8 cellular contexts compared by ENCODE assay signal in genomic region chr2:110157153-110157793, GRCh38. TPM values are rescaled to one million over a fixed set of nuclear protein-coding genes. Genes with fewer than 3 reads are reported as not detected.
DNase-seq lines count a peak whose midpoint lies in the region; ATAC-seq, FAIRE-seq and TF ChIP-seq lines count a peak whose summit lies in the region.

No MANE protein-coding gene starts in this region.

- peaks cover 2% of the 10 kb centered on the region for H3K9me3 ChIP-seq in endothelial cell of umbilical vein (replicated peaks; ENCODE audit: control insufficient read depth, insufficient read depth, low read length)

- intact Hi-C loops in endothelial cell of umbilical vein (cut with micrococcal nuclease) = loop anchor here (1.0 kb wide), 1 partner anchor 41 kb away; no protein-coding TSS in a partner anchor

- no TSS peak for BruUV-seq in endothelial cell of umbilical vein (replicated peaks; lab: Mats Ljungman, UMichigan)

- H3K4me2 ChIP-seq in endothelial cell of umbilical vein (ENCODE audit: insufficient read depth, low read length) = peak overlapping the region; percentile 59

- peaks cover 0 to 3% of the 10 kb centered on the region in 2 experiments for H3K36me3 ChIP-seq in endothelial cell of umbilical vein (ENCODE audit: control insufficient read depth in 2 of 2, extremely low read depth in 1 of 2, insufficient read depth in 2 of 2, low read length in 2 of 2)

- peak overlapping the region; percentile 82 for H3K27ac ChIP-seq in endothelial cell of umbilical vein (ENCODE audit: insufficient read depth, low read depth, low read length)

- in situ Hi-C loops in SK-MEL-5 (cut with HindIII; ENCODE audit: low pct_unique_long_range_greater_than_20kb, low sequenced_read_pairs) = no loop called here

- TF ChIP-seq POLR2A in endothelial cell of umbilical vein (IDR thresholded peaks at IDR 0.05; ENCODE audit: low read depth, low read length) = no peak

- H3K9ac ChIP-seq in endothelial cell of umbilical vein (replicated peaks; ENCODE audit: extremely low read depth, insufficient read depth, low read length) = peak overlapping the region; percentile 42

- no peaks in the 10 kb centered on the region for H3K79me2 ChIP-seq in endothelial cell of umbilical vein (ENCODE audit: control insufficient read depth, insufficient read depth, low read length)

- H3K27me3 ChIP-seq in endothelial cell of umbilical vein (ENCODE audit: control insufficient read depth in 2 of 2, insufficient read depth in 2 of 2, low read length in 2 of 2) = no peaks in the 10 kb centered on the region

- H3K4me3 ChIP-seq in endothelial cell of umbilical vein (replicated peaks in 1 of 3; ENCODE audit: insufficient read depth in 1 of 3, low read depth in 1 of 3, low read length in 3 of 3) = no peak overlapping the region

- ATAC-seq in GM19324 (IDR thresholded peaks at IDR 0.05; ENCODE audit: low FRiP score, unreplicated experiment) (peak; percentile 72), HG02938 (IDR thresholded peaks at IDR 0.05; ENCODE audit: unreplicated experiment) (no peak)

- DNase-seq in D341Med (ENCODE audit: low spot score) (peak; percentile 38), Kasumi-1 (lab: John Stamatoyannopoulos, UW) (peak; percentile 75 to 79), SK-MEL-5 (ENCODE audit: low read depth, low spot score) (peak; percentile 67), endothelial cell of umbilical vein (ENCODE audit: low read depth, low spot score) (peak; percentile 78), middle frontal gyrus (ENCODE audit: extremely low spot score, low spot score) (peak; percentile 56), C1 segment of cervical spinal cord (lab: John Stamatoyannopoulos, UW) (no peak)

- no peaks in the 10 kb centered on the region for H3K9me1 ChIP-seq in endothelial cell of umbilical vein (replicated peaks; ENCODE audit: control insufficient read depth, extremely low read depth, insufficient read depth, low read length)

- POLR2A ChIA-PET in endothelial cell of umbilical vein (lab: Charles Lee) = interaction anchor here (0.9 kb wide), 1 partner anchor 56 kb away, joined by 5 read pairs; no protein-coding TSS in a partner anchor

- H3K4me1 ChIP-seq in endothelial cell of umbilical vein (ENCODE audit: control insufficient read depth, extremely low read depth, insufficient read depth, low read length) = peaks cover 29% of the 10 kb centered on the region

- H2AFZ ChIP-seq in endothelial cell of umbilical vein (ENCODE audit: low read depth, low read length) = peak overlapping the region; percentile 92

- CTCF ChIA-PET in endothelial cell of umbilical vein (lab: Charles Lee) = interaction anchor here (0.6 to 3.2 kb wide), 13 partner anchors 10 to 598 kb away, joined by 3 to 29 read pairs (median 4); partner anchors contain the start of gene MALL

- no peaks in the 10 kb centered on the region for H4K20me1 ChIP-seq in endothelial cell of umbilical vein (replicated peaks; ENCODE audit: control insufficient read depth, extremely low read depth, insufficient read depth, low read length)

- TF ChIP-seq CTCF in endothelial cell of umbilical vein (IDR thresholded peaks at IDR 0.05; ENCODE audit: extremely low read depth in 1 of 2, insufficient read depth in 1 of 2, low read depth in 1 of 2, low read length in 2 of 2) = peak; percentile 68 to 74

- dilution Hi-C loops in endothelial cell of umbilical vein (cut with MboI; ENCODE audit: extremely low pct_ligation_motif_present, low sequenced_read_pairs) = no loop called here

- FAIRE-seq in endothelial cell of umbilical vein (lab: Jason Lieb, UNC) = peak; percentile 57

TF ChIP-seq in endothelial cell of umbilical vein, 7 proteins besides CTCF, POLR2A, EP300 and RAD21:
- TF ChIP-seq MYC (IDR thresholded peaks at IDR 0.05; ENCODE audit: low read depth, low read length) (no peak), EZH2 (IDR thresholded peaks at IDR 0.05; ENCODE audit: borderline replicate concordance, low read depth, low read length, severe bottlenecking) (no peak), FOS (IDR thresholded peaks at IDR 0.05; ENCODE audit: borderline replicate concordance, insufficient read depth, low read length) (no peak), JUN (IDR thresholded peaks at IDR 0.05; ENCODE audit: borderline replicate concordance, insufficient read depth, insufficient read length, low read depth) (no peak), MAX (IDR thresholded peaks at IDR 0.05; ENCODE audit: insufficient read depth, insufficient read length) (no peak), POLR2AphosphoS5 (IDR thresholded peaks at IDR 0.05; ENCODE audit: insufficient read depth, low read depth, low read length) (no peak), GATA2 (IDR thresholded peaks at IDR 0.05; ENCODE audit: insufficient read depth, insufficient read length, low read depth, low read length) (no peak)

RNA-seq across cellular contexts. Expression of gene MALL, which starts 41.7 kb away (rescaled TPM):
- total RNA-seq in SK-MEL-5 (2014; rRNA removed; shearing (Covaris generic)) = not detected in 2 replicates
- not detected in 2 replicates for polyA plus RNA-seq in SK-MEL-5 (2015; cell fraction: cytosol; rRNA removed)
- polyA plus RNA-seq in SK-MEL-5 (2015; cell fraction: nucleus; rRNA removed) = not detected in 2 replicates
- 104 and 114 TPM in 2 replicates for total RNA-seq in endothelial cell of umbilical vein
- 26.3 and 31.5 TPM in 2 replicates for polyA plus RNA-seq in endothelial cell of umbilical vein
- 28.8 and 29.6 TPM in 2 replicates for polyA plus RNA-seq in endothelial cell of umbilical vein (2011; cell fraction: cytosol; rRNA removed)
- 11.2 and 12.9 TPM in 2 replicates for polyA plus RNA-seq in endothelial cell of umbilical vein (2011; cell fraction: nucleus; rRNA removed)
- 34.5 and 67.0 TPM in 2 replicates for polyA plus RNA-seq in endothelial cell of umbilical vein (2012)
- polyA minus RNA-seq in endothelial cell of umbilical vein = 23.2 and 26.4 TPM in 2 replicates
- polyA minus RNA-seq in endothelial cell of umbilical vein (2011; cell fraction: cytosol; rRNA and poly(A)+ RNA removed) = not detected
- 6.7 and 7.4 TPM in 2 replicates for polyA minus RNA-seq in endothelial cell of umbilical vein (2011; cell fraction: nucleus; rRNA and poly(A)+ RNA removed)

RNA-seq across cellular contexts. Expression of gene NPHP1, which starts 47.5 kb away (rescaled TPM):
- 2.6 TPM in 2 replicates for total RNA-seq in SK-MEL-5 (2014; rRNA removed; shearing (Covaris generic))
- 0.16 and 0.54 TPM in 2 replicates for polyA plus RNA-seq in SK-MEL-5 (2015; cell fraction: cytosol; rRNA removed)
- polyA plus RNA-seq in SK-MEL-5 (2015; cell fraction: nucleus; rRNA removed) = 1.4 and 2.5 TPM in 2 replicates
- 5.9 and 6.1 TPM in 2 replicates for total RNA-seq in endothelial cell of umbilical vein
- polyA plus RNA-seq in endothelial cell of umbilical vein = 2.0 and 2.3 TPM in 2 replicates
- polyA plus RNA-seq in endothelial cell of umbilical vein (2011; cell fraction: cytosol; rRNA removed) = 4.4 and 4.6 TPM in 2 replicates
- polyA plus RNA-seq in endothelial cell of umbilical vein (2011; cell fraction: nucleus; rRNA removed) = 8.6 and 9.3 TPM in 2 replicates
- 6.6 and 7.3 TPM in 2 replicates for polyA plus RNA-seq in endothelial cell of umbilical vein (2012)
- 1.0 and 2.9 TPM in 2 replicates for polyA minus RNA-seq in endothelial cell of umbilical vein
- polyA minus RNA-seq in endothelial cell of umbilical vein (2011; cell fraction: cytosol; rRNA and poly(A)+ RNA removed) = 1.1 TPM
- polyA minus RNA-seq in endothelial cell of umbilical vein (2011; cell fraction: nucleus; rRNA and poly(A)+ RNA removed) = 3.5 and 4.4 TPM in 2 replicates

RNA-seq across cellular contexts. Expression of gene MTLN, which starts 55.1 kb away (rescaled TPM):
- total RNA-seq in SK-MEL-5 (2014; rRNA removed; shearing (Covaris generic)) = 52.1 and 62.8 TPM in 2 replicates
- 57.1 and 104 TPM in 2 replicates for polyA plus RNA-seq in SK-MEL-5 (2015; cell fraction: cytosol; rRNA removed)
- polyA plus RNA-seq in SK-MEL-5 (2015; cell fraction: nucleus; rRNA removed) = 15.2 and 41.7 TPM in 2 replicates
- 25.5 and 34.4 TPM in 2 replicates for total RNA-seq in endothelial cell of umbilical vein
- 46.0 and 63.2 TPM in 2 replicates for polyA plus RNA-seq in endothelial cell of umbilical vein
- 41.5 and 51.4 TPM in 2 replicates for polyA plus RNA-seq in endothelial cell of umbilical vein (2011; cell fraction: cytosol; rRNA removed)
- polyA plus RNA-seq in endothelial cell of umbilical vein (2011; cell fraction: nucleus; rRNA removed) = 9.8 and 15.0 TPM in 2 replicates
- polyA plus RNA-seq in endothelial cell of umbilical vein (2012) = 44.5 and 50.6 TPM in 2 replicates
- 8.8 and 10.9 TPM in 2 replicates for polyA minus RNA-seq in endothelial cell of umbilical vein
- 5.4 TPM for polyA minus RNA-seq in endothelial cell of umbilical vein (2011; cell fraction: cytosol; rRNA and poly(A)+ RNA removed)
- 3.0 and 7.4 TPM in 2 replicates for polyA minus RNA-seq in endothelial cell of umbilical vein (2011; cell fraction: nucleus; rRNA and poly(A)+ RNA removed)

Comparison
In these comparisons a context has a peak if more than half of its experiments do, and no peak if none do; other contexts are left out.
1. DNase-seq: peak in D341Med (single experiment), Kasumi-1 (2 of 2), SK-MEL-5 (single experiment), endothelial cell of umbilical vein (single experiment) and middle frontal gyrus (single experiment); none in C1 segment of cervical spinal cord (0 of 14).
2. RNA of gene MALL, which starts 41.7 kb away (total RNA-seq): 104 to 114 TPM in endothelial cell of umbilical vein; not detected in SK-MEL-5; every median in the first group is over 100 times any median in the second.